In genomic region chrX:110204986-110205385, GRCh38 we compare ENCODE assay signal across 17 cellular contexts.
DNase-seq lines count a peak whose midpoint lies in the region; ATAC-seq lines count a peak whose summit lies in the region.
"Had no signal": no experiment of that assay in that cellular context is flagged by ENCODE, and none has a peak within 500 bp of the region (broad histone marks: within the 10 kb centered on the region; RNA-seq: fewer than 3 reads in every experiment).

No MANE protein-coding gene starts in this region.

- ATAC-seq in activated naive CD8-positive, alpha-beta T cell treated with anti-CD3 and anti-CD28 coated beads, Interleukin-2, amount 50 U/mL, for 24 hours = peak; percentile 59
- ATAC-seq: pancreas had no signal

- no peaks in the 10 kb centered on the region for H3K27me3 Mint-ChIP-seq in activated naive CD8-positive, alpha-beta T cell treated with anti-CD3 and anti-CD28 coated beads, Interleukin-2, amount 50 U/mL, for 24 hours
- no peaks in the 10 kb centered on the region for H3K27me3 Mint-ChIP-seq in activated naive CD8-positive, alpha-beta T cell treated with anti-CD3 and anti-CD28 coated beads for 36 hours
- H3K27me3 Mint-ChIP-seq: B cell, memory B cell had no signal

- no peak overlapping the region for H3K27ac Mint-ChIP-seq in activated naive CD8-positive, alpha-beta T cell treated with anti-CD3 and anti-CD28 coated beads, Interleukin-2, amount 50 U/mL, for 24 hours
- H3K27ac Mint-ChIP-seq in activated naive CD8-positive, alpha-beta T cell treated with anti-CD3 and anti-CD28 coated beads for 36 hours = no peak overlapping the region
- H3K27ac Mint-ChIP-seq: B cell, memory B cell had no signal

- H3K4me1 Mint-ChIP-seq in activated naive CD8-positive, alpha-beta T cell treated with anti-CD3 and anti-CD28 coated beads, Interleukin-2, amount 50 U/mL, for 24 hours = peaks cover 17% of the 10 kb centered on the region
- H3K4me1 Mint-ChIP-seq in activated naive CD8-positive, alpha-beta T cell treated with anti-CD3 and anti-CD28 coated beads for 36 hours = peaks cover 9% of the 10 kb centered on the region
- H3K4me1 Mint-ChIP-seq: B cell, memory B cell had no signal

- DNase-seq in activated naive CD8-positive, alpha-beta T cell treated with anti-CD3 and anti-CD28 coated beads, Interleukin-2, amount 50 U/mL, for 24 hours = no peak
- no peak for DNase-seq in activated naive CD8-positive, alpha-beta T cell treated with anti-CD3 and anti-CD28 coated beads for 36 hours
- DNase-seq in RPMI7951 (ENCODE audit: low read depth) = peak; percentile 64
- peak; percentile 83 for DNase-seq in fibroblast of peridontal ligament (ENCODE audit: extremely low read depth)
- DNase-seq in stromal cell of bone marrow (ENCODE audit: low read depth) = peak; percentile 63
- DNase-seq in NCI-H2107 (lab: John Stamatoyannopoulos, UW) = no peak
- no peak for DNase-seq in RKO (ENCODE audit: low spot score)
- no peak for DNase-seq in activated CD4-positive, alpha-beta T cell treated with anti-CD3 and anti-CD28 coated beads, Interleukin-2, amount 50 U/mL, for 4 hours
- DNase-seq: activated CD4-positive, alpha-beta T cell treated with anti-CD3 and anti-CD28 coated beads for 48 hours; activated gamma-delta T cell; DMS79 treated with DMSO at 0.1 percent for 48 hours; NCI-H1105 treated with DMSO at 0.1 percent for 48 hours; OCI-M1; pancreas; T-helper 1 cell had no signal

- H3K4me3 Mint-ChIP-seq in activated naive CD8-positive, alpha-beta T cell treated with anti-CD3 and anti-CD28 coated beads, Interleukin-2, amount 50 U/mL, for 24 hours = no peak overlapping the region
- H3K4me3 Mint-ChIP-seq in activated naive CD8-positive, alpha-beta T cell treated with anti-CD3 and anti-CD28 coated beads for 36 hours = no peak overlapping the region
- H3K4me3 Mint-ChIP-seq: B cell, memory B cell had no signal

- peaks cover 8% of the 10 kb centered on the region for H3K36me3 Mint-ChIP-seq in activated naive CD8-positive, alpha-beta T cell treated with anti-CD3 and anti-CD28 coated beads, Interleukin-2, amount 50 U/mL, for 24 hours (ENCODE audit: low read depth)
- H3K36me3 Mint-ChIP-seq in activated naive CD8-positive, alpha-beta T cell treated with anti-CD3 and anti-CD28 coated beads for 36 hours = no peaks in the 10 kb centered on the region

- H3K9me3 Mint-ChIP-seq in activated naive CD8-positive, alpha-beta T cell treated with anti-CD3 and anti-CD28 coated beads, Interleukin-2, amount 50 U/mL, for 24 hours = no peaks in the 10 kb centered on the region
- H3K9me3 Mint-ChIP-seq in activated naive CD8-positive, alpha-beta T cell treated with anti-CD3 and anti-CD28 coated beads for 36 hours = no peaks in the 10 kb centered on the region
- H3K9me3 Mint-ChIP-seq: memory B cell had no signal

Comparison
In these comparisons a context has a peak if more than half of its experiments do, and no peak if none do; other contexts are left out.
1. DNase-seq: peak in RPMI7951 (single experiment), fibroblast of peridontal ligament (single experiment) and stromal cell of bone marrow (single experiment); none in activated naive CD8-positive, alpha-beta T cell treated with anti-CD3 and anti-CD28 coated beads, Interleukin-2, amount 50 U/mL, for 24 hours (single experiment), activated naive CD8-positive, alpha-beta T cell treated with anti-CD3 and anti-CD28 coated beads for 36 hours (single experiment), NCI-H2107 (single experiment), RKO (single experiment) and activated CD4-positive, alpha-beta T cell treated with anti-CD3 and anti-CD28 coated beads, Interleukin-2, amount 50 U/mL, for 4 hours (0 of 2).